ENCODE assay signal across 7 cellular contexts in the genomic region with DNA sequence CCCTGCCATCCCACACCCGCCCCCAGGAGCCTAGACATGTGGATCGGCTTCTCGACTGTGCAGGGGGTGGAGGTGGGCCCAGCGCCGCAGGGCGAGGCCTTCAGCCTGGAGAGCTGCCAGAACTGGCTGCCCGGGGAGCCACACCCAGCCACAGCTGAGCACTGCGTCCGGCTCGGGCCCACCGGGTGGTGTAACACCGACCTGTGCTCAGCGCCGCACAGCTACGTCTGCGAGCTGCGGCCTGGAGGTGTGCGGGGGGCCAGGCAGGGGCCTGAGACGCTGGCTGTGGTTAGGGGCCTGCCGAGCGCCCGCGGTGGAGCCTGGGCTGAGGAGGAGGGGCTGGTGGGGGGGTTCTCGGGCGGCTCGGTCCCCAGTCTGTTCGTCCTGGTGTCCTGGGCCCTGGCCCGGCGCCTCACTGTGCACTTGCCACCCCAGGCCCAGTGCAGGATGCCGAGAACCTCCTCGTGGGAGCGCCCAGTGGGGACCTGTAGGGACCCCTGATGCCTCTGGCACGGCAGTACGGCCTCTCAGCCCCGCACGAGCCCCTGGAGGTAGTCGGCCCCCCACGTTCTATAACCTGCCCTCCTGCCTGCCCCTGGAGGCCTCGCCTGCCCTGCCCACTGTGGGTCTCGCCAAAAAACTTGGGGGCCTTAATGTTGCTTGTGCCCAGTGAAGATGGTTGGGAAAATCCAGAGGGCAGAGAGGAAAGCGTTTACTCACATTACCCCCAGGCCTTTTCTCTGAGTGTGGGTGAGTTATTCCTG. TPM values are rescaled to one million over a fixed set of nuclear protein-coding genes. Genes with fewer than 3 reads are reported as not detected.
A peak's percentile ranks its signal among the peaks of the same experiment; 100 is the strongest.
DNase-seq lines count a peak whose midpoint lies in the region; ATAC-seq and TF ChIP-seq lines count a peak whose summit lies in the region.
"Not testable (repeated sequence)": the region's sequence is repeated elsewhere in the genome, so short reads cannot be mapped to it uniquely, and the experiment has no call there.

No MANE protein-coding gene starts in this region.

- not testable (repeated sequence) for H3K9me3 ChIP-seq in colonic mucosa, heart left ventricle, right lobe of liver, gastrocnemius medialis, tibial artery

- H3K27me3 Mint-ChIP-seq in osteocyte (ENCODE audit: unreplicated experiment), result not testable (repeated sequence)

- H3K27ac Mint-ChIP-seq in osteocyte (ENCODE audit: unreplicated experiment), result not testable (repeated sequence)

- TF ChIP-seq POLR2A in heart left ventricle (IDR thresholded peaks at IDR 0.05); right lobe of liver (IDR thresholded peaks at IDR 0.05); gastrocnemius medialis (IDR thresholded peaks at IDR 0.05): not testable (repeated sequence)

- WGBS in heart left ventricle, 4 donors, result 71 to 95% (median 84%) methylated on average over 3 to 32 of the region's 41 CpGs
- WGBS in right lobe of liver (ENCODE audit: insufficient coverage, low coverage, low lambda C conversion rate, missing lambda C conversion rate), result 100% methylated on average over 1 of the region's 41 CpGs

- not testable (repeated sequence) for H3K4me3 ChIP-seq in colonic mucosa, heart left ventricle, right lobe of liver, gastrocnemius medialis, tibial artery

- ATAC-seq in heart left ventricle, right lobe of liver, gastrocnemius medialis: not testable (repeated sequence)

- in situ Hi-C loops in gastrocnemius medialis (cut with MboI; ENCODE audit: low sequenced_read_pairs in 4 of 4), result not testable (repeated sequence)

- H3K4me3 Mint-ChIP-seq in osteocyte (ENCODE audit: unreplicated experiment), result not testable (repeated sequence)

- not testable (repeated sequence) for H3K27me3 ChIP-seq in colonic mucosa, heart left ventricle, right lobe of liver, gastrocnemius medialis, tibial artery

- not testable (repeated sequence) for H3K27ac ChIP-seq in colonic mucosa, heart left ventricle, right lobe of liver, tibial artery
- H3K27ac ChIP-seq in gastrocnemius medialis, result peak overlapping the region in 3 of 4 donors; percentile 52 to 67 (median 59)

- DNase-seq in LoVo (ENCODE audit: low spot score) (peak; percentile 0), colonic mucosa (peak; percentile 74), heart left ventricle (peak in 4 of 5 donors; percentile 21 to 67 (median 29)), right lobe of liver (peak; percentile 16 to 56 (median 31)), osteocyte (ENCODE audit: extremely low spot score, unreplicated experiment) (peak; percentile 85), gastrocnemius medialis (peak; percentile 23 to 69), tibial artery (peak; percentile 21 to 65)

- H3K9me3 Mint-ChIP-seq in osteocyte (ENCODE audit: unreplicated experiment), result not testable (repeated sequence)

- H3K36me3 Mint-ChIP-seq in osteocyte (ENCODE audit: unreplicated experiment), result not testable (repeated sequence)

- H3K4me1 Mint-ChIP-seq in osteocyte (ENCODE audit: unreplicated experiment), result not testable (repeated sequence)

- H3K9ac ChIP-seq in colonic mucosa (ENCODE audit: low read depth in 2 of 2, low read length in 2 of 2), result not testable (repeated sequence)

- TF ChIP-seq CTCF in colonic mucosa (IDR thresholded peaks at IDR 0.05); heart left ventricle (IDR thresholded peaks at IDR 0.05); right lobe of liver (IDR thresholded peaks at IDR 0.05); osteocyte (IDR thresholded peaks at IDR 0.05); gastrocnemius medialis (IDR thresholded peaks at IDR 0.05 in 4 of 5, conservative IDR thresholded peaks at IDR 0.05 in 1 of 5); tibial artery (IDR thresholded peaks at IDR 0.05): not testable (repeated sequence)

- not testable (repeated sequence) for H3K36me3 ChIP-seq in colonic mucosa, heart left ventricle, right lobe of liver, gastrocnemius medialis, tibial artery

- intact Hi-C loops in colonic mucosa (cut with DNase I); heart left ventricle (cut with DNase I); right lobe of liver (cut with DNase I); gastrocnemius medialis (cut with DNase I; ENCODE audit: low total_unique reads); tibial artery (cut with DNase I; ENCODE audit: low total_unique reads): not testable (repeated sequence)

- not testable (repeated sequence) for H3K4me1 ChIP-seq in colonic mucosa, heart left ventricle, right lobe of liver, gastrocnemius medialis, tibial artery

RNA-seq across cellular contexts. Expression of a gene that starts 17.2 kb away (rescaled TPM):
- 10 to 100 TPM; 32.8 to 74.3 TPM for total RNA-seq in colonic mucosa
- total RNA-seq in heart left ventricle, result 10 to 100 TPM; 24.7 to 54.2 (median 40.7) TPM
- 10 to 100 TPM; 32.2 to 65.3 TPM for polyA plus RNA-seq in heart left ventricle
- 10 to 100 TPM; 14.0 to 48.3 (median 33.6) TPM for total RNA-seq in right lobe of liver
- total RNA-seq in osteocyte, result 148 and 176 TPM in 2 replicates
- 10 to 100 TPM; 19.6 to 53.1 (median 25.7) TPM for total RNA-seq in gastrocnemius medialis

RNA-seq across cellular contexts. Expression of a gene that starts 54.8 kb away (rescaled TPM):
- total RNA-seq in colonic mucosa (100 to 1,000 TPM; 253 to 267 TPM), heart left ventricle (10 to 100 TPM; 43.4 to 80.0 (median 74.5) TPM), right lobe of liver (100 to 1,000 TPM in 4 of 6 experiments, 10 to 100 TPM in 2; 78.8 to 144 (median 111) TPM), osteocyte (107 and 109 TPM in 2 replicates), gastrocnemius medialis (10 to 100 TPM; 34.3 to 69.0 (median 45.2) TPM)
- 10 to 100 TPM; 19.9 to 68.9 TPM for polyA plus RNA-seq in heart left ventricle

Comparison
In these comparisons a context has a peak if more than half of its experiments do, and no peak if none do; other contexts are left out.
1. DNase-seq: peak in every context shown above with its lines; median percentile 85 in osteocyte; 74 in colonic mucosa; 46 in gastrocnemius medialis; 43 in tibial artery; 31 in right lobe of liver; 29 in heart left ventricle; 0 in LoVo.